16 cellular contexts compared by ENCODE assay signal in genomic region chr13:99467764-99468163, GRCh38. TPM values are rescaled to one million over a fixed set of nuclear protein-coding genes. Genes with fewer than 3 reads are reported as not detected.
DNase-seq lines count a peak whose midpoint lies in the region; ATAC-seq and TF ChIP-seq lines count a peak whose summit lies in the region.
"Had no signal": no experiment of that assay in that cellular context is flagged by ENCODE, and none has a peak within 500 bp of the region (broad histone marks: within the 10 kb centered on the region; RNA-seq: fewer than 3 reads in every experiment).

No MANE protein-coding gene starts in this region.

- no peak overlapping the region for H3K4me3 Mint-ChIP-seq in activated CD8-positive, alpha-beta memory T cell treated with anti-CD3 and anti-CD28 coated beads, Interleukin-2, amount 10 ng/mL, durations not matched to agents 7 days and 5 days
- no peak overlapping the region for H3K4me3 Mint-ChIP-seq in WTC11
- peak overlapping the region in 1 of 2 donors; percentile 26 for H3K4me3 Mint-ChIP-seq in activated T-cell treated with anti-CD3 and anti-CD28 coated beads, Interleukin-2, amount 50 U/mL, for 72 hours
- H3K4me3 Mint-ChIP-seq in activated T-cell treated with anti-CD3 and anti-CD28 coated beads, Interleukin-2, amount 50 U/mL, for 4 hours = no peak overlapping the region
- H3K4me3 Mint-ChIP-seq: activated CD4-positive, alpha-beta memory T cell treated with anti-CD3 and anti-CD28 coated beads for 36 hours had no signal

- POLR2A ChIA-PET in WTC11 (lab: Charles Lee) = interaction anchor here (0.5 kb wide), 1 partner anchor 291 kb away, joined by 8 read pairs; no protein-coding TSS in a partner anchor

- peaks cover 12% of the 10 kb centered on the region for H3K36me3 Mint-ChIP-seq in activated CD8-positive, alpha-beta memory T cell treated with anti-CD3 and anti-CD28 coated beads, Interleukin-2, amount 10 ng/mL, durations not matched to agents 7 days and 5 days
- no peaks in the 10 kb centered on the region for H3K36me3 Mint-ChIP-seq in WTC11
- H3K36me3 Mint-ChIP-seq in activated T-cell treated with anti-CD3 and anti-CD28 coated beads, Interleukin-2, amount 50 U/mL, for 72 hours (ENCODE audit: insufficient read depth in 2 of 2) = peaks cover 2 to 4% of the 10 kb centered on the region in 2 donors
- H3K36me3 Mint-ChIP-seq in activated T-cell treated with anti-CD3 and anti-CD28 coated beads, Interleukin-2, amount 50 U/mL, for 4 hours (ENCODE audit: insufficient read depth) = peaks cover 7% of the 10 kb centered on the region
- H3K36me3 Mint-ChIP-seq: activated CD4-positive, alpha-beta memory T cell treated with anti-CD3 and anti-CD28 coated beads for 36 hours had no signal

- no peaks in the 10 kb centered on the region for H3K36me3 ChIP-seq in thoracic aorta
- H3K36me3 ChIP-seq: uterus had no signal

- no peaks in the 10 kb centered on the region for H3K4me1 ChIP-seq in thoracic aorta (ENCODE audit: control insufficient read depth in 1 of 2, low read depth in 2 of 2)
- H3K4me1 ChIP-seq: psoas muscle, uterus had no signal

- DNase-seq in activated CD8-positive, alpha-beta memory T cell treated with anti-CD3 and anti-CD28 coated beads, Interleukin-2, amount 10 ng/mL, durations not matched to agents 7 days and 5 days = no peak
- no peak for DNase-seq in activated CD8-positive, alpha-beta memory T cell treated with anti-CD3 and anti-CD28 coated beads, Interleukin-2, amount 50 U/mL, for 4 hours
- DNase-seq in fibroblast of the aortic adventitia (ENCODE audit: low read depth) (peak; percentile 68), thoracic aorta (ENCODE audit: low spot score) (no peak), WTC11 (ENCODE audit: low spot score) (no peak)
- no peak for DNase-seq in activated T-cell treated with anti-CD3 and anti-CD28 coated beads, Interleukin-2, amount 50 U/mL, for 72 hours
- no peak for DNase-seq in activated T-cell treated with anti-CD3 and anti-CD28 coated beads, Interleukin-2, amount 50 U/mL, for 4 hours
- DNase-seq: activated CD4-positive, alpha-beta memory T cell treated with anti-CD3 and anti-CD28 coated beads for 36 hours; activated gamma-delta T cell treated with Interleukin-2 at 50 U/mL for 16 hours; MV-4-11; NCI-H446; psoas muscle; stimulated activated CD4-positive, alpha-beta T cell treated with anti-CD3 and anti-CD28 coated beads, Interleukin-2, amount 100 ng/mL, for 24 hours; T1000; uterus had no signal

- TF ChIP-seq CTCF in fibroblast of the aortic adventitia (IDR thresholded peaks at IDR 0.05; ENCODE audit: insufficient read depth, low read length) (no peak), thoracic aorta (IDR thresholded peaks at IDR 0.05) (no peak), WTC11 (IDR thresholded peaks at IDR 0.05) (no peak)

- CTCF ChIA-PET in activated CD8-positive, alpha-beta memory T cell treated with anti-CD3 and anti-CD28 coated beads, Interleukin-2, amount 10 ng/mL, durations not matched to agents 7 days and 5 days (lab: Charles Lee) = interaction anchor here (1.0 to 2.1 kb wide), 8 partner anchors 8 to 189 kb away, joined by 3 to 8 read pairs (median 5); no protein-coding TSS in a partner anchor
- CTCF ChIA-PET in WTC11 (lab: Charles Lee) = interaction anchor here (0.6 to 1.0 kb wide), 2 partner anchors 26 to 282 kb away, joined by 3 to 4 read pairs; no protein-coding TSS in a partner anchor

- H3K27me3 ChIP-seq in thoracic aorta (replicated peaks; ENCODE audit: insufficient read depth) = no peaks in the 10 kb centered on the region
- H3K27me3 ChIP-seq: uterus had no signal

- no peaks in the 10 kb centered on the region for H3K27me3 Mint-ChIP-seq in activated CD8-positive, alpha-beta memory T cell treated with anti-CD3 and anti-CD28 coated beads, Interleukin-2, amount 10 ng/mL, durations not matched to agents 7 days and 5 days
- H3K27me3 Mint-ChIP-seq in WTC11 (ENCODE audit: low read depth) = no peaks in the 10 kb centered on the region; the same call in none of the 2 replicates
- peaks cover 10% of the 10 kb centered on the region for H3K27me3 Mint-ChIP-seq in activated T-cell treated with anti-CD3 and anti-CD28 coated beads, Interleukin-2, amount 50 U/mL, for 72 hours (ENCODE audit: low read depth)
- H3K27me3 Mint-ChIP-seq in activated T-cell treated with anti-CD3 and anti-CD28 coated beads, Interleukin-2, amount 50 U/mL, for 4 hours (ENCODE audit: low read depth) = peaks cover 2% of the 10 kb centered on the region

- peak overlapping the region; percentile 11 for H3K27ac Mint-ChIP-seq in activated CD8-positive, alpha-beta memory T cell treated with anti-CD3 and anti-CD28 coated beads, Interleukin-2, amount 10 ng/mL, durations not matched to agents 7 days and 5 days
- H3K27ac Mint-ChIP-seq in WTC11 = no peak overlapping the region
- no peak overlapping the region for H3K27ac Mint-ChIP-seq in activated T-cell treated with anti-CD3 and anti-CD28 coated beads, Interleukin-2, amount 50 U/mL, for 72 hours
- H3K27ac Mint-ChIP-seq: activated CD4-positive, alpha-beta memory T cell treated with anti-CD3 and anti-CD28 coated beads for 36 hours had no signal

- no peaks in the 10 kb centered on the region for H3K9me3 Mint-ChIP-seq in activated CD8-positive, alpha-beta memory T cell treated with anti-CD3 and anti-CD28 coated beads, Interleukin-2, amount 10 ng/mL, durations not matched to agents 7 days and 5 days (ENCODE audit: low read depth)
- H3K9me3 Mint-ChIP-seq in WTC11 = no peaks in the 10 kb centered on the region
- H3K9me3 Mint-ChIP-seq in activated T-cell treated with anti-CD3 and anti-CD28 coated beads, Interleukin-2, amount 50 U/mL, for 72 hours = peaks cover 0 to 4% of the 10 kb centered on the region in 2 donors
- H3K9me3 Mint-ChIP-seq in activated T-cell treated with anti-CD3 and anti-CD28 coated beads, Interleukin-2, amount 50 U/mL, for 4 hours = no peaks in the 10 kb centered on the region
- H3K9me3 Mint-ChIP-seq: activated CD4-positive, alpha-beta memory T cell treated with anti-CD3 and anti-CD28 coated beads for 36 hours had no signal

- no peak overlapping the region for H3K27ac ChIP-seq in thoracic aorta
- H3K27ac ChIP-seq: psoas muscle, uterus had no signal

- H3K4me1 Mint-ChIP-seq in activated CD8-positive, alpha-beta memory T cell treated with anti-CD3 and anti-CD28 coated beads, Interleukin-2, amount 10 ng/mL, durations not matched to agents 7 days and 5 days = peaks cover 40% of the 10 kb centered on the region
- peaks cover 17% of the 10 kb centered on the region for H3K4me1 Mint-ChIP-seq in WTC11
- H3K4me1 Mint-ChIP-seq in activated T-cell treated with anti-CD3 and anti-CD28 coated beads, Interleukin-2, amount 50 U/mL, for 72 hours (ENCODE audit: low read depth) = peaks cover 27% of the 10 kb centered on the region
- H3K4me1 Mint-ChIP-seq in activated T-cell treated with anti-CD3 and anti-CD28 coated beads, Interleukin-2, amount 50 U/mL, for 4 hours (ENCODE audit: low read depth) = peaks cover 17% of the 10 kb centered on the region

- ATAC-seq in activated CD8-positive, alpha-beta memory T cell treated with anti-CD3 and anti-CD28 coated beads, Interleukin-2, amount 10 ng/mL, durations not matched to agents 7 days and 5 days = no peak
- ATAC-seq in SK-N-SH treated with all-trans-retinoic acid at 6 μM for 48 hours (peak; percentile 74), thoracic aorta (ENCODE audit: insufficient number of reproducible peaks, low FRiP score, low read depth) (peak; percentile 30), WTC11 (no peak)
- ATAC-seq in activated T-cell treated with anti-CD3 and anti-CD28 coated beads, Interleukin-2, amount 50 U/mL, for 72 hours (replicated peaks in 1 of 2) = no peak
- ATAC-seq in activated T-cell treated with anti-CD3 and anti-CD28 coated beads, Interleukin-2, amount 50 U/mL, for 4 hours = no peak
- ATAC-seq: psoas muscle had no signal

- H3K9me3 ChIP-seq in thoracic aorta = no peaks in the 10 kb centered on the region
- H3K9me3 ChIP-seq: psoas muscle, uterus had no signal

- H3K4me3 ChIP-seq in fibroblast of the aortic adventitia (ENCODE audit: low read depth, low read length) = no peak overlapping the region
- H3K4me3 ChIP-seq in thoracic aorta = no peak overlapping the region
- H3K4me3 ChIP-seq: psoas muscle, uterus had no signal

TF ChIP-seq in SK-N-SH treated with all-trans-retinoic acid at 6 μM for 48 hours, 23 proteins besides CTCF, POLR2A, EP300 and RAD21 (continues in another document):
- no peak for TF ChIP-seq ZC3H10 (CRISPR knock-in tag; IDR thresholded peaks at IDR 0.05)
- no peak for TF ChIP-seq ARNTL (CRISPR knock-in tag; IDR thresholded peaks at IDR 0.05; ENCODE audit: borderline replicate concordance, low read depth)
- no peak for TF ChIP-seq ESRRG (CRISPR knock-in tag; IDR thresholded peaks at IDR 0.05)
- TF ChIP-seq ZNF70 (CRISPR knock-in tag; IDR thresholded peaks at IDR 0.05) = no peak
- TF ChIP-seq OSR1 (CRISPR knock-in tag; IDR thresholded peaks at IDR 0.05) = no peak
- no peak for TF ChIP-seq CSDC2 (CRISPR knock-in tag; IDR thresholded peaks at IDR 0.05)

TF ChIP-seq in WTC11, 78 proteins besides CTCF, POLR2A, EP300 and RAD21 (continues in another document):
- TF ChIP-seq PREB (CRISPR knock-in tag; IDR thresholded peaks at IDR 0.05; ENCODE audit: borderline replicate concordance) = no peak
- TF ChIP-seq USF1 (CRISPR knock-in tag; IDR thresholded peaks at IDR 0.05) = no peak
- no peak for TF ChIP-seq EMX1 (CRISPR knock-in tag; IDR thresholded peaks at IDR 0.05)

RNA-seq across cellular contexts. Expression of gene TM9SF2, which starts 33.5 kb away (rescaled TPM):
- 10 to 100 TPM; 67.9 to 79.4 TPM for total RNA-seq in activated CD8-positive, alpha-beta memory T cell treated with anti-CD3 and anti-CD28 coated beads, Interleukin-2, amount 10 ng/mL, durations not matched to agents 7 days and 5 days
- 116 and 172 TPM in 2 replicates for total RNA-seq in fibroblast of the aortic adventitia (ENCODE audit: low replicate concordance)
- total RNA-seq in thoracic aorta = 100 to 1,000 TPM in 1 of 2 donors, 10 to 100 TPM in 1; 92.9 to 107 TPM
- total RNA-seq in WTC11 (2021) = 81.9 to 84.0 TPM (median 81.9 TPM) in 3 replicates
- total RNA-seq in activated T-cell treated with anti-CD3 and anti-CD28 coated beads, Interleukin-2, amount 50 U/mL, for 72 hours = 10 to 100 TPM; 56.8 to 77.2 TPM
- total RNA-seq in activated T-cell treated with anti-CD3 and anti-CD28 coated beads, Interleukin-2, amount 50 U/mL, for 4 hours = 10 to 100 TPM; 54.5 to 55.8 (median 55.3) TPM

Comparison
In these comparisons a context has a peak if more than half of its experiments do, and no peak if none do; other contexts are left out.
1. ATAC-seq: peak in SK-N-SH treated with all-trans-retinoic acid at 6 μM for 48 hours (single experiment) and thoracic aorta (single experiment); none in activated CD8-positive, alpha-beta memory T cell treated with anti-CD3 and anti-CD28 coated beads, Interleukin-2, amount 10 ng/mL, durations not matched to agents 7 days and 5 days (single experiment), WTC11 (single experiment), activated T-cell treated with anti-CD3 and anti-CD28 coated beads, Interleukin-2, amount 50 U/mL, for 72 hours (0 of 2) and activated T-cell treated with anti-CD3 and anti-CD28 coated beads, Interleukin-2, amount 50 U/mL, for 4 hours (0 of 2).